14 cellular contexts compared by ENCODE assay signal in the genomic region with DNA sequence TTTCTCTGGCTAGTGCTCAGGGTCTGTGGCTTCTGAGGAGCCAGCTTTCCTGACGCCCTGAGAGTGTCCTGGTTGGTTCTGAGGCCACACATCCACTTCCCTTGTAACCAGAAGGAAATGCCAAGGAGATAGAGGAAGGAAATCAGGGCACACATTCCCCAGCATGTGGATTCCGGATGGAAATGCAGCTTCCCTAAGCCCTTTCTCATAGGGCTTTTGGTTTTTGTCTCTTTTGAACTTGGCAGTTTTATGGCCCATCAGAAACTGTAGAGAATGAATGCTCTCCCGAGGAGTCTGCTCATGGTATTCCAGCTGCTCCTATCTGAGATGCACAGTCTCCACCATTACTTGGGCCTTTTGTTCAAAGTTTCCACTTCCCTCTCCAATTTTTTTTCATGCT. TPM values are rescaled to one million over a fixed set of nuclear protein-coding genes. Genes with fewer than 3 reads are reported as not detected.
DNase-seq lines count a peak whose midpoint lies in the region; ATAC-seq and TF ChIP-seq lines count a peak whose summit lies in the region.
"Had no signal": no experiment of that assay in that cellular context is flagged by ENCODE, and none has a peak within 500 bp of the region (broad histone marks: within the 10 kb centered on the region; RNA-seq: fewer than 3 reads in every experiment).

No MANE protein-coding gene starts in this region.

- H3K27me3 ChIP-seq in psoas muscle (ENCODE audit: insufficient read depth in 3 of 3, low read length in 2 of 3) = no peaks in the 10 kb centered on the region

- no peak for ATAC-seq in GM21390 (IDR thresholded peaks at IDR 0.05; ENCODE audit: unreplicated experiment)
- no peak for ATAC-seq in omental fat pad (ENCODE audit: low FRiP score)
- ATAC-seq in psoas muscle = no peak
- ATAC-seq: GM12878, GM23338 had no signal

- H3K27ac Mint-ChIP-seq in endothelial cell (ENCODE audit: unreplicated experiment) = peak overlapping the region; percentile 42
- H3K27ac Mint-ChIP-seq: GM23338 had no signal

- DNase-seq in endothelial cell (ENCODE audit: low spot score) = no peak
- DNase-seq in islet precursor cell = peak; percentile 62
- DNase-seq in omental fat pad (ENCODE audit: low spot score) = no peak
- no peak for DNase-seq in psoas muscle
- DNase-seq: C1 segment of cervical spinal cord; CD4-positive, alpha-beta memory T cell; COR-L47; DND-41; GDM1; H9 had no signal

- no peaks in the 10 kb centered on the region for H3K9me3 Mint-ChIP-seq in endothelial cell (ENCODE audit: unreplicated experiment)

- peaks cover 22% of the 10 kb centered on the region for H3K36me3 Mint-ChIP-seq in endothelial cell (ENCODE audit: low read depth, unreplicated experiment)
- H3K36me3 Mint-ChIP-seq: CD4-positive, alpha-beta memory T cell had no signal

- TF ChIP-seq CTCF in endothelial cell (IDR thresholded peaks at IDR 0.05; ENCODE audit: unreplicated experiment) (no peak), omental fat pad (IDR thresholded peaks at IDR 0.05) (no peak), psoas muscle (IDR thresholded peaks at IDR 0.05) (no peak)

- H3K4me3 ChIP-seq in mesodermal cell (ENCODE audit: extremely low read depth, insufficient read depth, low read length, poor library complexity, severe bottlenecking) (no peak overlapping the region), psoas muscle (no peak overlapping the region)
- H3K4me3 ChIP-seq: GM12878, GM23338 had no signal

- H3K27ac ChIP-seq in mesodermal cell (ENCODE audit: low read depth, low read length, severe bottlenecking) = peak overlapping the region; percentile 72
- no peak overlapping the region for H3K27ac ChIP-seq in psoas muscle

- WGBS in mesodermal cell (ENCODE audit: insufficient coverage in 2 of 2), 2 experiments = 75 to 83% methylated on average over 1 to 2 of the region's 3 CpGs
- 56 to 69% (median 63%) methylated on average over 3 of the region's 3 CpGs for WGBS in psoas muscle, 3 donors

- peaks cover 27% of the 10 kb centered on the region for H3K4me1 Mint-ChIP-seq in endothelial cell (ENCODE audit: unreplicated experiment)
- H3K4me1 Mint-ChIP-seq: GM23338, H9 had no signal

- H3K4me1 ChIP-seq in mesodermal cell (ENCODE audit: control insufficient read depth, insufficient read depth, low read length, poor library complexity, severe bottlenecking) (no peaks in the 10 kb centered on the region), psoas muscle (no peaks in the 10 kb centered on the region)

- H3K9me3 ChIP-seq in mesodermal cell (ENCODE audit: control insufficient read depth, low read length) (no peaks in the 10 kb centered on the region), psoas muscle (no peaks in the 10 kb centered on the region)

- H3K27me3 Mint-ChIP-seq in endothelial cell (ENCODE audit: unreplicated experiment) = peaks cover 2% of the 10 kb centered on the region
- H3K27me3 Mint-ChIP-seq: CD4-positive, alpha-beta memory T cell had no signal

- H3K4me3 Mint-ChIP-seq in endothelial cell (ENCODE audit: unreplicated experiment) = no peak overlapping the region
- H3K4me3 Mint-ChIP-seq: CD4-positive, alpha-beta memory T cell; GM23338; H9 had no signal

- H3K36me3 ChIP-seq in mesodermal cell (ENCODE audit: control insufficient read depth, insufficient read depth, low read length) = peaks cover 10% of the 10 kb centered on the region
- H3K36me3 ChIP-seq in psoas muscle (ENCODE audit: insufficient read depth in 1 of 2, low read depth in 1 of 2) = peaks cover 3 to 18% of the 10 kb centered on the region in 2 donors

- intact Hi-C loops in psoas muscle (cut with DNase I) = no loop called here

RNA-seq across cellular contexts. Expression of gene XYLB, which starts 21.1 kb away (rescaled TPM):
- total RNA-seq in endothelial cell (ENCODE audit: unreplicated experiment) (2.4 TPM), omental fat pad (1 to 10 TPM; 2.1 to 4.1 (median 3.3) TPM), psoas muscle (1 to 10 TPM in 3 of 4 donors, under 1 TPM in 1; 0.78 to 1.3 (median 1.3) TPM)
- 1.5 TPM for polyA plus RNA-seq in mesodermal cell (2013, experiment 1 of 2)
- 1.7 TPM for polyA plus RNA-seq in mesodermal cell (2013, experiment 2 of 2)
- under 1 TPM; 0.11 to 0.42 (median 0.34) TPM for polyA plus RNA-seq in psoas muscle
